11 cellular contexts compared by ENCODE assay signal in genomic region chr6:111263837-111264236, GRCh38.
DNase-seq lines count a peak whose midpoint lies in the region; ATAC-seq and TF ChIP-seq lines count a peak whose summit lies in the region.
"Had no signal": no experiment of that assay in that cellular context is flagged by ENCODE, and none has a peak within 500 bp of the region (broad histone marks: within the 10 kb centered on the region; RNA-seq: fewer than 3 reads in every experiment).

No MANE protein-coding gene starts in this region.

- intact Hi-C loops in posterior cingulate gyrus (cut with DNase I): loop anchor here (10.0 kb wide), 2 partner anchors 101 to 211 kb away; no protein-coding TSS in a partner anchor

- ATAC-seq in GM21423 (IDR thresholded peaks at IDR 0.05; ENCODE audit: unreplicated experiment): no peak

- TF ChIP-seq CTCF in fibroblast of pulmonary artery (IDR thresholded peaks at IDR 0.05; ENCODE audit: low read length, missing control alignments): no peak

- DNase-seq in A172 (ENCODE audit: low spot score) (peak; percentile 78), GM04503 (ENCODE audit: low read depth) (peak; percentile 37), SW 1271 (lab: John Stamatoyannopoulos, UW) (peak; percentile 15 to 64), fibroblast of pulmonary artery (ENCODE audit: low read depth) (peak; percentile 56), iPS-NIHi11 (ENCODE audit: low spot score) (no peak), posterior cingulate gyrus (no peak)
- no peak for DNase-seq in activated effector memory CD4-positive, alpha-beta T cell treated with Interleukin-2 at 50 U/mL for 16 hours
- DNase-seq: dorsolateral prefrontal cortex, NCI-H2029, SHP77 had no signal

- no peak overlapping the region for H3K4me3 ChIP-seq in fibroblast of pulmonary artery (replicated peaks; ENCODE audit: low read depth, low read length)
- H3K4me3 ChIP-seq: dorsolateral prefrontal cortex had no signal

Comparison
In these comparisons a context has a peak if more than half of its experiments do, and no peak if none do; other contexts are left out.
1. DNase-seq: peak in A172 (single experiment), GM04503 (single experiment), SW 1271 (2 of 2) and fibroblast of pulmonary artery (single experiment); none in activated effector memory CD4-positive, alpha-beta T cell treated with Interleukin-2 at 50 U/mL for 16 hours (single experiment), iPS-NIHi11 (single experiment) and posterior cingulate gyrus (0 of 10).